Comparison of ENCODE assay signal across 22 cellular contexts in genomic region chr7:2571409-2571808, GRCh38. TPM values are rescaled to one million over a fixed set of nuclear protein-coding genes. Genes with fewer than 3 reads are reported as not detected.
DNase-seq lines count a peak whose midpoint lies in the region; ATAC-seq, FAIRE-seq and TF ChIP-seq lines count a peak whose summit lies in the region.
"Had no signal": no experiment of that assay in that cellular context is flagged by ENCODE, and none has a peak within 500 bp of the region (broad histone marks: within the 10 kb centered on the region; RNA-seq: fewer than 3 reads in every experiment).

No MANE protein-coding gene starts in this region.

- WGBS in smooth muscle cell (ENCODE audit: low lambda C conversion rate): 84% methylated on average over 15 of the region's 15 CpGs

- CTCF ChIA-PET in PC-3 (lab: Charles Lee): no interaction called here
- CTCF ChIA-PET in activated CD4-positive, alpha-beta memory T cell treated with anti-CD3 and anti-CD28 coated beads, Interleukin-2, amount 10 ng/mL, durations not matched to agents 7 days and 5 days (lab: Charles Lee): no interaction called here

- H3K4me2 ChIP-seq in BLaER1 (peak overlapping the region; percentile 98), PC-3 (ENCODE audit: low read length) (peak overlapping the region; percentile 69), keratinocyte (ENCODE audit: control insufficient read depth, extremely low read depth, insufficient read depth, low read depth, low read length) (no peak overlapping the region), smooth muscle cell (no peak overlapping the region)

- H3K4me1 Mint-ChIP-seq in activated CD4-positive, alpha-beta memory T cell treated with anti-CD3 and anti-CD28 coated beads, Interleukin-2, amount 10 ng/mL, durations not matched to agents 7 days and 5 days: peaks cover 23% of the 10 kb centered on the region

- H3K9ac ChIP-seq in BLaER1: no peak overlapping the region
- H3K9ac ChIP-seq in PC-3 (ENCODE audit: low read length): 0 out of 2 replicates have a peak overlapping the region, but pooled peaks have one; percentile 45
- no peak overlapping the region for H3K9ac ChIP-seq in keratinocyte (ENCODE audit: control insufficient read depth, extremely low read depth, insufficient read depth, low read length)
- peak overlapping the region; percentile 87 for H3K9ac ChIP-seq in smooth muscle cell (ENCODE audit: low read depth)
- H3K9ac ChIP-seq: GM23248 had no signal

- POLR2A ChIA-PET in PC-3 (lab: Charles Lee; ENCODE audit: unreplicated experiment): no interaction called here
- POLR2A ChIA-PET in activated CD4-positive, alpha-beta memory T cell treated with anti-CD3 and anti-CD28 coated beads, Interleukin-2, amount 10 ng/mL, durations not matched to agents 7 days and 5 days (lab: Charles Lee): interaction anchor here (1.4 kb wide), 1 partner anchor 12 kb away, joined by 4 read pairs; the partner anchor contains the start of gene IQCE

- no peak for FAIRE-seq in keratinocyte (lab: Jason Lieb, UNC)

- no peaks in the 10 kb centered on the region for H3K36me3 ChIP-seq in BLaER1
- H3K36me3 ChIP-seq in PC-3 (ENCODE audit: low read depth, low read length): no peaks in the 10 kb centered on the region; the same call in 1 of the 2 replicates
- peaks cover 11 to 15% of the 10 kb centered on the region in 2 experiments for H3K36me3 ChIP-seq in keratinocyte (ENCODE audit: control insufficient read depth in 2 of 2, extremely low read depth in 1 of 2, insufficient read depth in 2 of 2, low read length in 2 of 2)
- H3K36me3 ChIP-seq in smooth muscle cell (ENCODE audit: low read depth): no peaks in the 10 kb centered on the region
- peaks cover 24% of the 10 kb centered on the region for H3K36me3 ChIP-seq in right atrium auricular region
- H3K36me3 ChIP-seq: HAP-1 had no signal

- H3K36me3 Mint-ChIP-seq in activated CD4-positive, alpha-beta memory T cell treated with anti-CD3 and anti-CD28 coated beads, Interleukin-2, amount 10 ng/mL, durations not matched to agents 7 days and 5 days (ENCODE audit: low read depth): peaks cover 17% of the 10 kb centered on the region

- no peaks in the 10 kb centered on the region for H3K9me3 ChIP-seq in BLaER1
- no peaks in the 10 kb centered on the region for H3K9me3 ChIP-seq in PC-3 (ENCODE audit: low read length)
- no peaks in the 10 kb centered on the region for H3K9me3 ChIP-seq in keratinocyte (ENCODE audit: control insufficient read depth, low read depth, low read length)
- H3K9me3 ChIP-seq in smooth muscle cell (replicated peaks; ENCODE audit: low read depth): no peaks in the 10 kb centered on the region
- no peaks in the 10 kb centered on the region for H3K9me3 ChIP-seq in right atrium auricular region
- H3K9me3 ChIP-seq: HAP-1 had no signal

- no peaks in the 10 kb centered on the region for H3K9me2 ChIP-seq in PC-3 (replicated peaks; ENCODE audit: low read length)

- no peak for ATAC-seq in PC-3
- ATAC-seq: Panc1 had no signal

- no peak overlapping the region for H3K27ac Mint-ChIP-seq in activated CD4-positive, alpha-beta memory T cell treated with anti-CD3 and anti-CD28 coated beads, Interleukin-2, amount 10 ng/mL, durations not matched to agents 7 days and 5 days

- TF ChIP-seq CTCF in PC-3 (conservative IDR thresholded peaks at IDR 0.05; ENCODE audit: low read depth, low read length) (no peak), keratinocyte (optimal IDR thresholded peaks at IDR 0.05 in 1 of 3, IDR thresholded peaks at IDR 0.05 in 1 of 3, conservative IDR thresholded peaks at IDR 0.05 in 1 of 3; ENCODE audit: extremely low read depth in 1 of 3, insufficient read depth in 2 of 3, low read length in 3 of 3) (no peak), smooth muscle cell (IDR thresholded peaks at IDR 0.05; ENCODE audit: borderline replicate concordance, insufficient read depth, poor library complexity, severe bottlenecking) (no peak), right atrium auricular region (IDR thresholded peaks at IDR 0.05) (no peak)

- H3K9me3 Mint-ChIP-seq in activated CD4-positive, alpha-beta memory T cell treated with anti-CD3 and anti-CD28 coated beads, Interleukin-2, amount 10 ng/mL, durations not matched to agents 7 days and 5 days: no peaks in the 10 kb centered on the region

- no TSS peak for BruUV-seq in PC-3 (replicated peaks; lab: Mats Ljungman, UMichigan)

- dilution Hi-C loops in keratinocyte (cut with MboI; ENCODE audit: extremely low pct_ligation_motif_present, low sequenced_read_pairs): no loop called here

- H3K9me1 ChIP-seq in keratinocyte (ENCODE audit: control insufficient read depth, extremely low read depth, insufficient read depth, low read length): no peaks in the 10 kb centered on the region

- peaks cover 84% of the 10 kb centered on the region for H3K4me1 ChIP-seq in BLaER1
- peaks cover 17% of the 10 kb centered on the region for H3K4me1 ChIP-seq in PC-3 (ENCODE audit: insufficient read depth, low read length)
- peaks cover 10% of the 10 kb centered on the region for H3K4me1 ChIP-seq in keratinocyte (ENCODE audit: control insufficient read depth, extremely low read depth, insufficient read depth, low read length)
- peaks cover 18% of the 10 kb centered on the region for H3K4me1 ChIP-seq in smooth muscle cell (ENCODE audit: low read depth)
- peaks cover 0 to 14% of the 10 kb centered on the region in 2 donors for H3K4me1 ChIP-seq in right atrium auricular region
- H3K4me1 ChIP-seq: HAP-1 had no signal

- no peaks in the 10 kb centered on the region for H3F3A ChIP-seq in PC-3 (ENCODE audit: low read length, unreplicated experiment)
- H3F3A ChIP-seq in smooth muscle cell (ENCODE audit: low read depth): peaks cover 3% of the 10 kb centered on the region

- DNase-seq in PC-3: no peak
- no peak for DNase-seq in keratinocyte (ENCODE audit: low read depth, low spot score)
- no peak for DNase-seq in smooth muscle cell (lab: John Stamatoyannopoulos, UW; ENCODE audit: unreplicated experiment)
- DNase-seq in dermis blood vessel endothelial cell: no peak
- no peak for DNase-seq in activated CD4-positive, alpha-beta memory T cell treated with anti-CD3 and anti-CD28 coated beads, Interleukin-2, amount 10 ng/mL, durations not matched to agents 7 days and 5 days
- DNase-seq in H4 (ENCODE audit: low spot score): no peak
- DNase-seq in right atrium auricular region (ENCODE audit: low spot score): no peak
- DNase-seq: DMS79; GM23248; KG1; NCI-H1092 treated with DMSO at 0.1 percent for 48 hours; NCI-H1436 treated with DMSO at 0.1 percent for 48 hours; NCI-H2029; NCI-H2227 treated with DMSO at 0.1 percent for 48 hours; NCI-H524; NCI-H774; NK-92 treated with Interleukin-12 subunit alpha and Interleukin-12 subunit beta, amount 100 ng/mL, for 24 hours; SIG-M5 had no signal

- no peak overlapping the region for H3K4me3 Mint-ChIP-seq in activated CD4-positive, alpha-beta memory T cell treated with anti-CD3 and anti-CD28 coated beads, Interleukin-2, amount 10 ng/mL, durations not matched to agents 7 days and 5 days

- 0 out of 2 replicates have a peak, but pooled peaks cover 11% of the 10 kb centered on the region for H3K27me3 ChIP-seq in BLaER1
- no peaks in the 10 kb centered on the region for H3K27me3 ChIP-seq in PC-3 (ENCODE audit: low read length)
- no peaks in the 10 kb centered on the region for H3K27me3 ChIP-seq in keratinocyte (ENCODE audit: control insufficient read depth, extremely low read depth, insufficient read depth, low read length)
- H3K27me3 ChIP-seq in smooth muscle cell (ENCODE audit: low read depth): no peaks in the 10 kb centered on the region
- no peaks in the 10 kb centered on the region for H3K27me3 ChIP-seq in right atrium auricular region

- intact Hi-C loops in PC-3 (cut with micrococcal nuclease): loop anchor here (5.0 kb wide), 1 partner anchor 61 kb away; the partner anchor contains the start of gene TTYH3

- H2AFZ ChIP-seq in PC-3 (ENCODE audit: low read length) (no peak overlapping the region), keratinocyte (ENCODE audit: control insufficient read depth, low read length) (no peak overlapping the region), smooth muscle cell (ENCODE audit: low read depth) (no peak overlapping the region)
- H2AFZ ChIP-seq: GM23248 had no signal

- no peaks in the 10 kb centered on the region for H3K27me3 Mint-ChIP-seq in activated CD4-positive, alpha-beta memory T cell treated with anti-CD3 and anti-CD28 coated beads, Interleukin-2, amount 10 ng/mL, durations not matched to agents 7 days and 5 days

- no peak overlapping the region for H3K27ac ChIP-seq in BLaER1
- H3K27ac ChIP-seq in PC-3 (ENCODE audit: low read length): peak overlapping the region; percentile 86
- peak overlapping the region; percentile 42 for H3K27ac ChIP-seq in keratinocyte (ENCODE audit: control insufficient read depth, insufficient read depth, low read length)
- peak overlapping the region; percentile 97 for H3K27ac ChIP-seq in smooth muscle cell (ENCODE audit: low read depth)
- H3K27ac ChIP-seq in right atrium auricular region: no peak overlapping the region
- H3K27ac ChIP-seq: GM23248, HL-60 had no signal

- H4K20me1 ChIP-seq in BLaER1: no peaks in the 10 kb centered on the region
- no peaks in the 10 kb centered on the region for H4K20me1 ChIP-seq in PC-3 (ENCODE audit: low read length)
- no peaks in the 10 kb centered on the region for H4K20me1 ChIP-seq in keratinocyte (ENCODE audit: control insufficient read depth, extremely low read depth, insufficient read depth, low read length)
- peaks cover 18% of the 10 kb centered on the region for H4K20me1 ChIP-seq in smooth muscle cell (ENCODE audit: low read depth)

- no peak overlapping the region for H3K4me3 ChIP-seq in BLaER1
- no peak overlapping the region for H3K4me3 ChIP-seq in PC-3 (ENCODE audit: low read length)
- H3K4me3 ChIP-seq in keratinocyte (ENCODE audit: control insufficient read depth in 2 of 3, extremely low read depth in 1 of 3, insufficient read depth in 2 of 3, low read depth in 1 of 3, low read length in 3 of 3): no peak overlapping the region
- H3K4me3 ChIP-seq in smooth muscle cell: no peak overlapping the region
- no peak overlapping the region for H3K4me3 ChIP-seq in right atrium auricular region
- H3K4me3 ChIP-seq: GM23248, HAP-1 had no signal

- H3K79me2 ChIP-seq in PC-3 (ENCODE audit: low read length) (no peaks in the 10 kb centered on the region), keratinocyte (ENCODE audit: control insufficient read depth, insufficient read depth, low read length) (no peaks in the 10 kb centered on the region), smooth muscle cell (ENCODE audit: low read depth) (peaks cover 3% of the 10 kb centered on the region)

RNA-seq across cellular contexts. Expression of gene IQCE, which starts 12.6 kb away (rescaled TPM):
- total RNA-seq in PC-3 (2014; rRNA removed) (9.7 and 24.7 TPM in 2 replicates), smooth muscle cell (12.7 and 15.0 TPM in 2 replicates), dermis blood vessel endothelial cell (6.0 and 10.4 TPM in 2 replicates), right atrium auricular region (1 to 10 TPM; 6.6 to 9.1 TPM)
- polyA plus RNA-seq in keratinocyte (4.7 to 9.1 TPM (median 5.2 TPM) in 3 replicates), smooth muscle cell (5.8 and 16.3 TPM in 2 replicates)
- 6.6 TPM for polyA plus RNA-seq in keratinocyte (2011; ENCODE audit: low read depth)
- 6.5 and 10.3 TPM in 2 replicates for polyA plus RNA-seq in keratinocyte (2011; cell fraction: cytosol; rRNA removed)
- polyA plus RNA-seq in keratinocyte (2011; cell fraction: nucleus; rRNA removed): 15.0 and 18.3 TPM in 2 replicates
- 2.2 and 10.8 TPM in 2 replicates for polyA plus RNA-seq in keratinocyte (2012; ENCODE audit: low replicate concordance)
- 8.2 to 16.2 TPM (median 8.6 TPM) in 3 replicates for polyA minus RNA-seq in keratinocyte
- 6.9 TPM for polyA minus RNA-seq in keratinocyte (2011; cell fraction: cytosol; rRNA and poly(A)+ RNA removed)
- 6.0 and 9.8 TPM in 2 replicates for polyA minus RNA-seq in keratinocyte (2011; cell fraction: nucleus; rRNA and poly(A)+ RNA removed)
- total RNA-seq in activated CD4-positive, alpha-beta memory T cell treated with anti-CD3 and anti-CD28 coated beads, Interleukin-2, amount 10 ng/mL, durations not matched to agents 7 days and 5 days: 10 to 100 TPM; 12.7 to 14.0 TPM
- total RNA-seq in H4 (2014; rRNA removed; shearing (Covaris generic)): 13.5 and 17.2 TPM in 2 replicates

RNA-seq across cellular contexts. Expression of gene BRAT1, which starts 16.1 kb away (rescaled TPM):
- total RNA-seq in PC-3 (2014; rRNA removed) (65.2 and 76.3 TPM in 2 replicates), smooth muscle cell (11.2 and 16.8 TPM in 2 replicates), dermis blood vessel endothelial cell (31.7 and 38.0 TPM in 2 replicates), right atrium auricular region (10 to 100 TPM; 20.9 to 24.6 TPM)
- polyA plus RNA-seq in keratinocyte (6.4 to 12.6 TPM (median 10.0 TPM) in 3 replicates), smooth muscle cell (32.4 and 43.6 TPM in 2 replicates)
- 2.5 TPM for polyA plus RNA-seq in keratinocyte (2011; ENCODE audit: low read depth)
- 4.4 and 12.9 TPM in 2 replicates for polyA plus RNA-seq in keratinocyte (2011; cell fraction: cytosol; rRNA removed)
- polyA plus RNA-seq in keratinocyte (2011; cell fraction: nucleus; rRNA removed): 22.6 and 32.9 TPM in 2 replicates
- polyA plus RNA-seq in keratinocyte (2012; ENCODE audit: low replicate concordance): 9.7 and 18.5 TPM in 2 replicates
- 5.1 to 12.8 TPM (median 8.4 TPM) in 3 replicates for polyA minus RNA-seq in keratinocyte
- 29.2 TPM for polyA minus RNA-seq in keratinocyte (2011; cell fraction: cytosol; rRNA and poly(A)+ RNA removed)
- 18.2 and 19.3 TPM in 2 replicates for polyA minus RNA-seq in keratinocyte (2011; cell fraction: nucleus; rRNA and poly(A)+ RNA removed)
- total RNA-seq in activated CD4-positive, alpha-beta memory T cell treated with anti-CD3 and anti-CD28 coated beads, Interleukin-2, amount 10 ng/mL, durations not matched to agents 7 days and 5 days: 10 to 100 TPM; 31.1 to 32.9 TPM
- total RNA-seq in H4 (2014; rRNA removed; shearing (Covaris generic)): 31.7 and 41.5 TPM in 2 replicates

RNA-seq across cellular contexts. Expression of gene LFNG, which starts 51.8 kb away (rescaled TPM):
- total RNA-seq in PC-3 (2014; rRNA removed) (4.8 and 7.7 TPM in 2 replicates), smooth muscle cell (9.8 and 19.5 TPM in 2 replicates), dermis blood vessel endothelial cell (26.4 and 36.4 TPM in 2 replicates), right atrium auricular region (1 to 10 TPM; 3.8 to 4.3 TPM)
- polyA plus RNA-seq in keratinocyte (17.7 to 21.1 TPM (median 20.8 TPM) in 3 replicates), smooth muscle cell (6.0 and 7.9 TPM in 2 replicates)
- 2.1 TPM for polyA plus RNA-seq in keratinocyte (2011; ENCODE audit: low read depth)
- 7.5 and 18.4 TPM in 2 replicates for polyA plus RNA-seq in keratinocyte (2011; cell fraction: cytosol; rRNA removed)
- 24.0 and 32.4 TPM in 2 replicates for polyA plus RNA-seq in keratinocyte (2011; cell fraction: nucleus; rRNA removed)
- 9.3 and 26.0 TPM in 2 replicates for polyA plus RNA-seq in keratinocyte (2012; ENCODE audit: low replicate concordance)
- polyA minus RNA-seq in keratinocyte: 13.9 to 24.5 TPM (median 14.2 TPM) in 3 replicates
- 40.9 TPM for polyA minus RNA-seq in keratinocyte (2011; cell fraction: cytosol; rRNA and poly(A)+ RNA removed)
- 27.8 and 29.3 TPM in 2 replicates for polyA minus RNA-seq in keratinocyte (2011; cell fraction: nucleus; rRNA and poly(A)+ RNA removed)
- total RNA-seq in activated CD4-positive, alpha-beta memory T cell treated with anti-CD3 and anti-CD28 coated beads, Interleukin-2, amount 10 ng/mL, durations not matched to agents 7 days and 5 days: 100 to 1,000 TPM; 105 to 109 TPM
- 11.0 and 14.7 TPM in 2 replicates for total RNA-seq in H4 (2014; rRNA removed; shearing (Covaris generic))

Comparison
In these comparisons a context has a peak if more than half of its experiments do, and no peak if none do; other contexts are left out.
1. H3K27ac ChIP-seq: peak in PC-3 (single experiment), keratinocyte (single experiment) and smooth muscle cell (single experiment); none in BLaER1 (single experiment) and right atrium auricular region (0 of 2).
2. H3K4me2 ChIP-seq: peak in BLaER1 (single experiment) and PC-3 (single experiment); none in keratinocyte (single experiment) and smooth muscle cell (single experiment).
3. H3K9ac ChIP-seq: peak in PC-3 (single experiment) and smooth muscle cell (single experiment); none in BLaER1 (single experiment) and keratinocyte (single experiment).